8 cellular contexts compared by ENCODE assay signal in the genomic region with DNA sequence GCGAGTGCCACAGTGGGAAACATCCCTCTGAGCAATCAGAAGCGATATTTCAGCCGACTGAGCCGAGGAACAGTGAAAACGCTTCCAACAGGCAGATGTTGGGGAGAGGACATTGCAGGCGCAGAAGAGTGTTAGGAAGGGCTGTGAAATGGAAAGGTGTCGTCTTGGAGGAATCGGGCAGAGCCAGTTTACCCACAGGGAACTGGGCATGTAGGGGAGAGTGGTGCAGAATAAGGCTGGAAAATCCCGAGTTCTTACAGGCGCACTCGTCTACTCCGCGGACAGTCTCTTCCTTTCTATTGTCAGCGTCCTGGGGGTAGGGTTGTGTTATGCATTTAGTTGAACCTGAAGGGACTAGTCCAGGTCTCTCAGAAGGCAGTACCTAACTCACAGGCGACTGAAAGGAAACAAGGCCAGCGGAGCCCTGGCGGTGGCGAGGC. TPM values are rescaled to one million over a fixed set of nuclear protein-coding genes. Genes with fewer than 3 reads are reported as not detected.
DNase-seq lines count a peak whose midpoint lies in the region; ATAC-seq and TF ChIP-seq lines count a peak whose summit lies in the region.

No MANE protein-coding gene starts in this region.

- no peaks in the 10 kb centered on the region for H3K9me3 ChIP-seq in right lobe of liver
- H3K9me3 ChIP-seq in thyroid gland: no peaks in the 10 kb centered on the region

- H3K27ac Mint-ChIP-seq in activated T-cell treated with anti-CD3 and anti-CD28 coated beads, Interleukin-2, amount 50 U/mL, for 24 hours: peak overlapping the region; percentile 94

- WGBS in right lobe of liver (ENCODE audit: insufficient coverage, low coverage, low lambda C conversion rate, missing lambda C conversion rate): 28% methylated on average over 15 of the region's 18 CpGs
- WGBS in thyroid gland, 2 donors: 64 to 66% methylated on average over 18 of the region's 18 CpGs

- TF ChIP-seq POLR2A in right lobe of liver (IDR thresholded peaks at IDR 0.05): no peak
- no peak for TF ChIP-seq POLR2A in thyroid gland (IDR thresholded peaks at IDR 0.05)

- H3K27me3 ChIP-seq in right lobe of liver (no peaks in the 10 kb centered on the region), thyroid gland (no peaks in the 10 kb centered on the region)

- H3K4me3 ChIP-seq in astrocyte of the spinal cord (ENCODE audit: low read depth, low read length) (peak overlapping the region; percentile 55), right lobe of liver (peak overlapping the region; percentile 65 to 89 (median 82)), thyroid gland (replicated peaks in 1 of 3) (peak overlapping the region; percentile 58 to 66 (median 63))

- H3K4me1 ChIP-seq in right lobe of liver (peaks cover 0 to 35% (median 0%) of the 10 kb centered on the region in 4 donors), thyroid gland (peaks cover 26 to 30% of the 10 kb centered on the region in 2 donors)

- H3K36me3 Mint-ChIP-seq in activated T-cell treated with anti-CD3 and anti-CD28 coated beads, Interleukin-2, amount 50 U/mL, for 24 hours (ENCODE audit: low read depth): no peaks in the 10 kb centered on the region

- no peaks in the 10 kb centered on the region for H3K9me3 Mint-ChIP-seq in activated T-cell treated with anti-CD3 and anti-CD28 coated beads, Interleukin-2, amount 50 U/mL, for 24 hours

- H3K36me3 ChIP-seq in right lobe of liver (no peaks in the 10 kb centered on the region), thyroid gland (no peaks in the 10 kb centered on the region)

- H3K4me1 Mint-ChIP-seq in activated T-cell treated with anti-CD3 and anti-CD28 coated beads, Interleukin-2, amount 50 U/mL, for 24 hours (ENCODE audit: low read depth): peaks cover 27% of the 10 kb centered on the region

- H3K27ac ChIP-seq in right lobe of liver (peak overlapping the region; percentile 75 to 95 (median 92)), thyroid gland (peak overlapping the region; percentile 86 to 96 (median 93))

- H3K27me3 Mint-ChIP-seq in activated T-cell treated with anti-CD3 and anti-CD28 coated beads, Interleukin-2, amount 50 U/mL, for 24 hours: peaks cover 12% of the 10 kb centered on the region

- ATAC-seq in right lobe of liver (peak in 2 of 4 donors; percentile 3 to 9), HG03342 (IDR thresholded peaks at IDR 0.05; ENCODE audit: unreplicated experiment) (no peak)

- peak overlapping the region; percentile 84 for H3K4me3 Mint-ChIP-seq in activated T-cell treated with anti-CD3 and anti-CD28 coated beads, Interleukin-2, amount 50 U/mL, for 24 hours

- in situ Hi-C loops in astrocyte of the spinal cord (cut with HindIII; ENCODE audit: low sequenced_read_pairs): no loop called here

- TF ChIP-seq CTCF in astrocyte of the spinal cord (IDR thresholded peaks at IDR 0.05; ENCODE audit: low read depth, low read length) (no peak), right lobe of liver (IDR thresholded peaks at IDR 0.05) (no peak), thyroid gland (IDR thresholded peaks at IDR 0.05) (peak in 1 of 6 experiments; percentile 6)

- intact Hi-C loops in right lobe of liver (cut with DNase I): loop anchor here in 1 of 2 donors (10.0 kb wide), 1 partner anchor 64 kb away; a partner anchor contains a TSS
- intact Hi-C loops in thyroid gland (cut with DNase I): loop anchor here (5.0 kb wide), 1 partner anchor 66 kb away; a partner anchor contains a TSS

- no peak for DNase-seq in activated T-cell treated with anti-CD3 and anti-CD28 coated beads, Interleukin-2, amount 50 U/mL, for 24 hours
- no peak for DNase-seq in activated T-cell treated with anti-CD3 and anti-CD28 coated beads, Interleukin-2, amount 50 U/mL, for 1 hour
- DNase-seq in astrocyte of the spinal cord (ENCODE audit: low read depth, low spot score) (no peak), right lobe of liver (no peak), thyroid gland (no peak), NCI-H1105 (lab: John Stamatoyannopoulos, UW) (no peak), activated gamma-delta T cell treated with Interleukin-2 at 50 U/mL for 16 hours (no peak)

RNA-seq across cellular contexts. Expression of a gene that starts 1.1 kb away (rescaled TPM):
- total RNA-seq in right lobe of liver (100 to 1,000 TPM; 184 to 255 (median 252) TPM), thyroid gland (1,000 to 10,000 TPM in 1 of 4 donors, 100 to 1,000 TPM in 3; 782 to 1,078 (median 902) TPM)
